In genomic region chr2:64234150-64234549, GRCh38 we compare ENCODE assay signal across 20 cellular contexts.
"Had no signal": no experiment of that assay in that cellular context is flagged by ENCODE, and none has a peak within 500 bp of the region (broad histone marks: within the 10 kb centered on the region; RNA-seq: fewer than 3 reads in every experiment).

No MANE protein-coding gene starts in this region.

- H3K27me3 ChIP-seq: adrenal gland, ascending aorta, brain microvascular endothelial cell, heart right ventricle, left lung, spleen, suprapubic skin, tibial nerve had no signal

- H3K27ac ChIP-seq: adrenal gland, ascending aorta, brain microvascular endothelial cell, heart right ventricle, left lung, suprapubic skin, tibial nerve had no signal

- DNase-seq: activated CD4-positive, alpha-beta T cell treated with anti-CD3 and anti-CD28 coated beads for 36 hours; activated CD4-positive, alpha-beta T cell treated with anti-CD3 and anti-CD28 coated beads, Interleukin-2, amount 50 U/mL, for 4 hours; activated CD8-positive, alpha-beta memory T cell treated with anti-CD3 and anti-CD28 coated beads, Interleukin-2, amount 50 U/mL, for 48 hours; activated naive CD4-positive, alpha-beta T cell; activated T-cell treated with anti-CD3 and anti-CD28 coated beads, Interleukin-2, amount 50 U/mL, for 4 hours; adrenal gland; brain microvascular endothelial cell; central memory CD4-positive, alpha-beta T cell; effector memory CD4-positive, alpha-beta T cell; heart right ventricle; kidney glomerular epithelial cell; left lung; spleen; stimulated activated CD4-positive, alpha-beta T cell treated with anti-CD3 and anti-CD28 coated beads, Interleukin-4, amount 100 ng/mL, for 4 hours; stimulated activated naive CD8-positive, alpha-beta T cell treated with anti-CD3 and anti-CD28 coated beads, Interleukin-15, amount 100 ng/mL, for 72 hours; T-helper 9 cell had no signal

- ATAC-seq: activated T-cell treated with anti-CD3 and anti-CD28 coated beads, Interleukin-2, amount 50 U/mL, for 4 hours; left lung; natural killer cell treated with Interleukin-12 subunit alpha and Interleukin-12 subunit beta and Interleukin-15 and Interleukin-18, amount 100 ng/mL, for 72 hours; stimulated activated naive CD8-positive, alpha-beta T cell treated with anti-CD3 and anti-CD28 coated beads, Interleukin-15, amount 100 ng/mL, for 72 hours had no signal

- H3K4me1 ChIP-seq: adrenal gland, ascending aorta had no signal
